ENCODE assay signal across 8 cellular contexts in the genomic region with DNA sequence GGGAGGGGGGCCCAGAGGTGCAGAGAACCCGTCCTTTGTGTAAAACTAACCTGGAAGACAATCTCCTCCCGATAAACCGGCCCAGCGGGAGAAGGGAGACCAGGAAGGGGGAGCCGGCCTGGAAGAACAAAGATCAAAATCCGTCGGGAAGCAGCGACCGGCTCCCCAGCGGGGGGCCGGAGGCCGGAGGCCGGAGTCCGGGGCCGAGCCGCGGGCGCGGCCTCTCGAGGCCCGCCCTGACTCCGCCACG. TPM values are rescaled to one million over a fixed set of nuclear protein-coding genes. Genes with fewer than 3 reads are reported as not detected.
DNase-seq lines count a peak whose midpoint lies in the region.

No MANE protein-coding gene starts in this region.

- H3K36me3 Mint-ChIP-seq in T-helper 2 cell treated with Interferon-gamma antibody and Interleukin-4, amounts not matched to agents 5 μg/mL and 100 μg/mL, for 36 hours (ENCODE audit: low read depth): no peaks in the 10 kb centered on the region
- no peaks in the 10 kb centered on the region for H3K36me3 Mint-ChIP-seq in activated naive CD8-positive, alpha-beta T cell
- no peaks in the 10 kb centered on the region for H3K36me3 Mint-ChIP-seq in immature natural killer cell

- no peaks in the 10 kb centered on the region for H3K9me3 Mint-ChIP-seq in T-helper 2 cell treated with Interferon-gamma antibody and Interleukin-4, amounts not matched to agents 5 μg/mL and 100 μg/mL, for 36 hours
- no peaks in the 10 kb centered on the region for H3K9me3 Mint-ChIP-seq in activated naive CD8-positive, alpha-beta T cell (ENCODE audit: low read depth)
- no peaks in the 10 kb centered on the region for H3K9me3 Mint-ChIP-seq in immature natural killer cell

- H3K36me3 ChIP-seq in subcutaneous abdominal adipose tissue (ENCODE audit: control insufficient read depth in 5 of 5, insufficient read depth in 5 of 5, low read length in 5 of 5): peaks cover 0 to 5% (median 3%) of the 10 kb centered on the region in 5 donors

- H3K9me3 ChIP-seq in subcutaneous abdominal adipose tissue (ENCODE audit: control insufficient read depth in 5 of 5, low read length in 5 of 5): no peaks in the 10 kb centered on the region

- peaks cover 0 to 27% (median 20%) of the 10 kb centered on the region in 5 donors for H3K4me1 ChIP-seq in subcutaneous abdominal adipose tissue (ENCODE audit: control insufficient read depth in 5 of 5, insufficient read depth in 5 of 5, low read length in 5 of 5)

- peak overlapping the region; percentile 80 for H3K27ac ChIP-seq in subcutaneous abdominal adipose tissue (ENCODE audit: low read depth, low read length)

- peak overlapping the region; percentile 70 for H3K27ac Mint-ChIP-seq in T-helper 2 cell treated with Interferon-gamma antibody and Interleukin-4, amounts not matched to agents 5 μg/mL and 100 μg/mL, for 36 hours
- peak overlapping the region; percentile 64 for H3K27ac Mint-ChIP-seq in activated naive CD8-positive, alpha-beta T cell
- peak overlapping the region in 2 of 6 donors; percentile 15 to 27 for H3K27ac Mint-ChIP-seq in immature natural killer cell

- H3K27me3 Mint-ChIP-seq in T-helper 2 cell treated with Interferon-gamma antibody and Interleukin-4, amounts not matched to agents 5 μg/mL and 100 μg/mL, for 36 hours (ENCODE audit: low read depth): peaks cover 3% of the 10 kb centered on the region
- H3K27me3 Mint-ChIP-seq in activated naive CD8-positive, alpha-beta T cell: no peaks in the 10 kb centered on the region
- peaks cover 4 to 15% (median 6%) of the 10 kb centered on the region in 3 donors for H3K27me3 Mint-ChIP-seq in immature natural killer cell (ENCODE audit: low read depth in 3 of 3)

- peak overlapping the region; percentile 83 for H3K4me3 Mint-ChIP-seq in T-helper 2 cell treated with Interferon-gamma antibody and Interleukin-4, amounts not matched to agents 5 μg/mL and 100 μg/mL, for 36 hours
- peak overlapping the region; percentile 88 for H3K4me3 Mint-ChIP-seq in activated naive CD8-positive, alpha-beta T cell
- H3K4me3 Mint-ChIP-seq in immature natural killer cell: peak overlapping the region; percentile 72 to 91 (median 74)

- peaks cover 0 to 7% (median 4%) of the 10 kb centered on the region in 5 donors for H3K27me3 ChIP-seq in subcutaneous abdominal adipose tissue (ENCODE audit: control insufficient read depth in 5 of 5, insufficient read depth in 4 of 5, low read length in 5 of 5)

- H3K4me3 ChIP-seq in subcutaneous abdominal adipose tissue (ENCODE audit: low read depth in 1 of 5, low read length in 5 of 5): peak overlapping the region; percentile 64 to 81 (median 72)

- H3K4me1 Mint-ChIP-seq in T-helper 2 cell treated with Interferon-gamma antibody and Interleukin-4, amounts not matched to agents 5 μg/mL and 100 μg/mL, for 36 hours (ENCODE audit: low read depth): peaks cover 11% of the 10 kb centered on the region
- peaks cover 41% of the 10 kb centered on the region for H3K4me1 Mint-ChIP-seq in activated naive CD8-positive, alpha-beta T cell (ENCODE audit: low read depth)
- H3K4me1 Mint-ChIP-seq in immature natural killer cell: peaks cover 7 to 13% of the 10 kb centered on the region in 2 donors

- no peak for DNase-seq in T-helper 2 cell treated with Interferon-gamma antibody and Interleukin-4, amounts not matched to agents 5 μg/mL and 100 μg/mL, for 36 hours (ENCODE audit: low spot score)
- DNase-seq in T-helper 2 cell (no peak), immature natural killer cell (no peak), hepatic stellate cell (ENCODE audit: low spot score) (no peak), 8988T (no peak), ecto neural progenitor cell (ENCODE audit: low spot score) (no peak)

- H3K9ac ChIP-seq in subcutaneous abdominal adipose tissue (ENCODE audit: low read length in 5 of 5): peak overlapping the region; percentile 56 to 82 (median 67)

RNA-seq across cellular contexts. Expression of gene ZDHHC9, which starts 0.6 kb away (rescaled TPM):
- 1 to 10 TPM; 1.4 to 2.2 (median 1.6) TPM for polyA plus RNA-seq in immature natural killer cell
